Comparison of ENCODE assay signal across 1 cellular context in genomic region chr22:23764931-23765881, GRCh38.
A peak's percentile ranks its signal among the peaks of the same experiment; 100 is the strongest.
TF ChIP-seq lines count a peak whose summit lies in the region.

No MANE protein-coding gene starts in this region.

TF ChIP-seq in HEK293, 187 proteins besides CTCF, POLR2A, EP300 and RAD21 (continued from another document):
- TF ChIP-seq GFI1B (tag by site-specific recombination; IDR thresholded peaks at IDR 0.05) (no peak), YY1 (tag by site-specific recombination; IDR thresholded peaks at IDR 0.05) (no peak), ZNF776 (tag by site-specific recombination; IDR thresholded peaks at IDR 0.05; ENCODE audit: borderline replicate concordance) (no peak), HOXC10 (CRISPR knock-in tag; IDR thresholded peaks at IDR 0.05) (no peak), ZNF501 (tag by site-specific recombination; IDR thresholded peaks at IDR 0.05) (no peak), ZNF544 (tag by site-specific recombination; IDR thresholded peaks at IDR 0.05) (no peak), ZNF830 (tag by site-specific recombination; IDR thresholded peaks at IDR 0.05; ENCODE audit: low read depth) (no peak), ZNF114 (tag by site-specific recombination; IDR thresholded peaks at IDR 0.05) (no peak), ZNF132 (tag by site-specific recombination; IDR thresholded peaks at IDR 0.05; ENCODE audit: borderline replicate concordance) (no peak), MZF1 (tag by site-specific recombination; IDR thresholded peaks at IDR 0.05; ENCODE audit: borderline replicate concordance) (no peak), ZNF423 (tag by site-specific recombination; IDR thresholded peaks at IDR 0.05) (no peak), OVOL3 (tag by site-specific recombination; IDR thresholded peaks at IDR 0.05) (no peak), GLI4 (tag by site-specific recombination; IDR thresholded peaks at IDR 0.05) (no peak), ZNF518A (tag by site-specific recombination; conservative IDR thresholded peaks at IDR 0.05; ENCODE audit: low read depth) (no peak), SP3 (tag by site-specific recombination; IDR thresholded peaks at IDR 0.05) (no peak), PATZ1 (tag by site-specific recombination; IDR thresholded peaks at IDR 0.05) (peak; percentile 51), ZNF138 (tag by site-specific recombination; IDR thresholded peaks at IDR 0.05; ENCODE audit: borderline replicate concordance) (no peak), ZNF692 (tag by site-specific recombination; IDR thresholded peaks at IDR 0.05) (no peak)
- TF ChIP-seq, protein P1, sequence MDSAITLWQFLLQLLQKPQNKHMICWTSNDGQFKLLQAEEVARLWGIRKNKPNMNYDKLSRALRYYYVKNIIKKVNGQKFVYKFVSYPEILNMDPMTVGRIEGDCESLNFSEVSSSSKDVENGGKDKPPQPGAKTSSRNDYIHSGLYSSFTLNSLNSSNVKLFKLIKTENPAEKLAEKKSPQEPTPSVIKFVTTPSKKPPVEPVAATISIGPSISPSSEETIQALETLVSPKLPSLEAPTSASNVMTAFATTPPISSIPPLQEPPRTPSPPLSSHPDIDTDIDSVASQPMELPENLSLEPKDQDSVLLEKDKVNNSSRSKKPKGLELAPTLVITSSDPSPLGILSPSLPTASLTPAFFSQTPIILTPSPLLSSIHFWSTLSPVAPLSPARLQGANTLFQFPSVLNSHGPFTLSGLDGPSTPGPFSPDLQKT (IDR thresholded peaks at IDR 0.05; ENCODE audit: borderline replicate concordance, low read depth, low read length): no peak
- TF ChIP-seq, protein P2, sequence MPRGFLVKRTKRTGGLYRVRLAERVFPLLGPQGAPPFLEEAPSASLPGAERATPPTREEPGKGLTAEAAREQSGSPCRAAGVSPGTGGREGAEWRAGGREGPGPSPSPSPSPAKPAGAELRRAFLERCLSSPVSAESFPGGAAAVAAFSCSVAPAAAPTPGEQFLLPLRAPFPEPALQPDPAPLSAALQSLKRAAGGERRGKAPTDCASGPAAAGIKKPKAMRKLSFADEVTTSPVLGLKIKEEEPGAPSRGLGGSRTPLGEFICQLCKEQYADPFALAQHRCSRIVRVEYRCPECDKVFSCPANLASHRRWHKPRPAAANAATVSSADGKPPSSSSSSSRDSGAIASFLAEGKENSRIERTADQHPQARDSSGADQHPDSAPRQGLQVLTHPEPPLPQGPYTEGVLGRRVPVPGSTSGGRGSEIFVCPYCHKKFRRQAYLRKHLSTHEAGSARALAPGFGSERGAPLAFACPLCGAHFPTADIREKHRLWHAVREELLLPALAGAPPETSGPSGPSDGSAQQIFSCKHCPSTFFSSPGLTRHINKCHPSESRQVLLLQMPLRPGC (tag by site-specific recombination; IDR thresholded peaks at IDR 0.05): no peak
- TF ChIP-seq, protein P3, sequence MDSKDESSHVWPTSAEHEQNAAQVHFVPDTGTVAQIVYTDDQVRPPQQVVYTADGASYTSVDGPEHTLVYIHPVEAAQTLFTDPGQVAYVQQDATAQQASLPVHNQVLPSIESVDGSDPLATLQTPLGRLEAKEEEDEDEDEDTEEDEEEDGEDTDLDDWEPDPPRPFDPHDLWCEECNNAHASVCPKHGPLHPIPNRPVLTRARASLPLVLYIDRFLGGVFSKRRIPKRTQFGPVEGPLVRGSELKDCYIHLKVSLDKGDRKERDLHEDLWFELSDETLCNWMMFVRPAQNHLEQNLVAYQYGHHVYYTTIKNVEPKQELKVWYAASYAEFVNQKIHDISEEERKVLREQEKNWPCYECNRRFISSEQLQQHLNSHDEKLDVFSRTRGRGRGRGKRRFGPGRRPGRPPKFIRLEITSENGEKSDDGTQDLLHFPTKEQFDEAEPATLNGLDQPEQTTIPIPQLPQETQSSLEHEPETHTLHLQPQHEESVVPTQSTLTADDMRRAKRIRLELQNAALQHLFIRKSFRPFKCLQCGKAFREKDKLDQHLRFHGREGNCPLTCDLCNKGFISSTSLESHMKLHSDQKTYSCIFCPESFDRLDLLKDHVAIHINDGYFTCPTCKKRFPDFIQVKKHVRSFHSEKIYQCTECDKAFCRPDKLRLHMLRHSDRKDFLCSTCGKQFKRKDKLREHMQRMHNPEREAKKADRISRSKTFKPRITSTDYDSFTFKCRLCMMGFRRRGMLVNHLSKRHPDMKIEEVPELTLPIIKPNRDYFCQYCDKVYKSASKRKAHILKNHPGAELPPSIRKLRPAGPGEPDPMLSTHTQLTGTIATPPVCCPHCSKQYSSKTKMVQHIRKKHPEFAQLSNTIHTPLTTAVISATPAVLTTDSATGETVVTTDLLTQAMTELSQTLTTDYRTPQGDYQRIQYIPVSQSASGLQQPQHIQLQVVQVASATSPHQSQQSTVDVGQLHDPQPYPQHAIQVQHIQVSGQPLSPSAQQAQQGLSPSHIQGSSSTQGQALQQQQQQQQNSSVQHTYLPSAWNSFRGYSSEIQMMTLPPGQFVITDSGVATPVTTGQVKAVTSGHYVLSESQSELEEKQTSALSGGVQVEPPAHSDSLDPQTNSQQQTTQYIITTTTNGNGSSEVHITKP (tag by site-specific recombination; IDR thresholded peaks at IDR 0.05): peak; percentile 11; the same call in 1 of the 2 replicates
- TF ChIP-seq, protein P4, sequence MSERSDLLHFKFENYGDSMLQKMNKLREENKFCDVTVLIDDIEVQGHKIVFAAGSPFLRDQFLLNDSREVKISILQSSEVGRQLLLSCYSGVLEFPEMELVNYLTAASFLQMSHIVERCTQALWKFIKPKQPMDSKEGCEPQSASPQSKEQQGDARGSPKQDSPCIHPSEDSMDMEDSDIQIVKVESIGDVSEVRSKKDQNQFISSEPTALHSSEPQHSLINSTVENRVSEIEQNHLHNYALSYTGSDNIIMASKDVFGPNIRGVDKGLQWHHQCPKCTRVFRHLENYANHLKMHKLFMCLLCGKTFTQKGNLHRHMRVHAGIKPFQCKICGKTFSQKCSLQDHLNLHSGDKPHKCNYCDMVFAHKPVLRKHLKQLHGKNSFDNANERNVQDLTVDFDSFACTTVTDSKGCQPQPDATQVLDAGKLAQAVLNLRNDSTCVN (tag by site-specific recombination; optimal IDR thresholded peaks at IDR 0.05): no peak
